12 cellular contexts compared by ENCODE assay signal in genomic region chr2:53018830-53019425, GRCh38.
A peak's percentile ranks its signal among the peaks of the same experiment; 100 is the strongest.
DNase-seq lines count a peak whose midpoint lies in the region; ATAC-seq, FAIRE-seq and TF ChIP-seq lines count a peak whose summit lies in the region.
"Had no signal": no experiment of that assay in that cellular context is flagged by ENCODE, and none has a peak within 500 bp of the region (broad histone marks: within the 10 kb centered on the region; RNA-seq: fewer than 3 reads in every experiment).

No MANE protein-coding gene starts in this region.

- intact Hi-C loops in Calu3 (cut with micrococcal nuclease; ENCODE audit: unreplicated experiment) (loop anchor here (1.0 to 5.0 kb wide), 4 partner anchors 83 to 424 kb away; no protein-coding TSS in a partner anchor), IMR-90 (cut with micrococcal nuclease) (loop anchor here (5.0 to 10.0 kb wide), 2 partner anchors 183 to 726 kb away; no protein-coding TSS in a partner anchor)

- no peak overlapping the region for H2BK15ac ChIP-seq in IMR-90 (ENCODE audit: low read depth, low read length)

- DNase-seq in Calu3 (no peak), IMR-90 (peak; percentile 34), astrocyte (ENCODE audit: low read depth) (no peak), left kidney (ENCODE audit: low read depth, low spot score) (peak; percentile 75), T-helper 2 cell (no peak)
- DNase-seq: activated CD4-positive, alpha-beta T cell treated with anti-CD3 and anti-CD28 coated beads for 48 hours; activated naive CD8-positive, alpha-beta T cell treated with anti-CD3 and anti-CD28 coated beads, Interleukin-2, amount 10 ng/mL, durations not matched to agents 7 days and 5 days had no signal

- no peaks in the 10 kb centered on the region for H3K9me1 ChIP-seq in IMR-90 (ENCODE audit: insufficient read depth, low read length)

- H4K8ac ChIP-seq in IMR-90 (ENCODE audit: low read depth in 2 of 2, low read length in 2 of 2): no peak overlapping the region

- in situ Hi-C loops in IMR-90 (cut with MboI; ENCODE audit: low sequenced_read_pairs): no loop called here

- TF ChIP-seq POLR2A in IMR-90 (IDR thresholded peaks at IDR 0.05; ENCODE audit: low read depth, low read length): no peak

- H3K4me1 ChIP-seq in IMR-90 (ENCODE audit: control insufficient read depth, insufficient read depth, low read length) (no peaks in the 10 kb centered on the region; the same call in 1 of the 2 replicates), astrocyte (ENCODE audit: insufficient read depth, low read length) (no peaks in the 10 kb centered on the region)
- H3K4me1 ChIP-seq: esophagus muscularis mucosa had no signal

- H2AFZ ChIP-seq in IMR-90 (replicated peaks; ENCODE audit: low read length, poor library complexity) (no peak overlapping the region), astrocyte (ENCODE audit: low read depth, low read length) (no peak overlapping the region)

- H2BK5ac ChIP-seq in IMR-90 (ENCODE audit: low read depth, low read length, poor library complexity, severe bottlenecking): no peak overlapping the region

- H3K9me3 Mint-ChIP-seq in Calu3 (ENCODE audit: low read depth, unreplicated experiment) (peaks cover 6% of the 10 kb centered on the region), astrocyte (ENCODE audit: unreplicated experiment) (no peaks in the 10 kb centered on the region)

- H3K4me2 ChIP-seq in IMR-90 (ENCODE audit: low read depth, low read length) (no peak overlapping the region), astrocyte (ENCODE audit: low read length) (no peak overlapping the region)

- no peak overlapping the region for H3K56ac ChIP-seq in IMR-90 (ENCODE audit: extremely low read depth, insufficient read depth, low read length)

- H3K27me3 ChIP-seq in IMR-90 (ENCODE audit: control insufficient read depth, insufficient read depth, low read length) (no peaks in the 10 kb centered on the region), astrocyte (ENCODE audit: insufficient read depth, low read length) (no peaks in the 10 kb centered on the region)
- H3K27me3 ChIP-seq: esophagus muscularis mucosa had no signal

- ATAC-seq in IMR-90 (ENCODE audit: low read depth) (peak; percentile 62), HG02840 (IDR thresholded peaks at IDR 0.05; ENCODE audit: low FRiP score, unreplicated experiment) (no peak), HG03354 (IDR thresholded peaks at IDR 0.05; ENCODE audit: poor library complexity, severe bottlenecking, unreplicated experiment) (no peak), HG02610 (IDR thresholded peaks at IDR 0.05; ENCODE audit: unreplicated experiment) (no peak)

- no CpG with 5 or more reads among the region's 2 CpGs for WGBS in IMR-90 (ENCODE audit: extremely low coverage in 2 of 2, insufficient read length in 1 of 2), 2 experiments

- no peak for FAIRE-seq in astrocyte (lab: Jason Lieb, UNC)

- no peak overlapping the region for H3K14ac ChIP-seq in IMR-90 (replicated peaks; ENCODE audit: low read depth, low read length)

- H3K79me1 ChIP-seq in IMR-90 (ENCODE audit: low read depth in 1 of 2, low read length in 2 of 2): no peaks in the 10 kb centered on the region

- no peak overlapping the region for H2BK120ac ChIP-seq in IMR-90 (ENCODE audit: low read depth, low read length)

- no peaks in the 10 kb centered on the region for H3K79me2 ChIP-seq in astrocyte (ENCODE audit: insufficient read depth, low read length)

- no peak overlapping the region for H3K4ac ChIP-seq in IMR-90 (ENCODE audit: low read depth, low read length)

- POLR2A ChIA-PET in IMR-90 (lab: Charles Lee; ENCODE audit: unreplicated experiment): no interaction called here

- H3K36me3 Mint-ChIP-seq in Calu3 (ENCODE audit: insufficient read depth, unreplicated experiment): no peaks in the 10 kb centered on the region
- no peaks in the 10 kb centered on the region for H3K36me3 Mint-ChIP-seq in astrocyte (ENCODE audit: low read depth, unreplicated experiment)
- H3K36me3 Mint-ChIP-seq: activated naive CD8-positive, alpha-beta T cell treated with anti-CD3 and anti-CD28 coated beads, Interleukin-2, amount 10 ng/mL, durations not matched to agents 7 days and 5 days had no signal

- H3K27ac ChIP-seq in IMR-90 (ENCODE audit: insufficient read depth, low read length) (no peak overlapping the region), astrocyte (ENCODE audit: low read depth, low read length) (no peak overlapping the region)
- H3K27ac ChIP-seq: esophagus muscularis mucosa had no signal

- H3K18ac ChIP-seq in IMR-90 (ENCODE audit: low read depth, low read length): no peak overlapping the region

- peak; percentile 34 for TF ChIP-seq CTCF in Calu3 (IDR thresholded peaks at IDR 0.05; ENCODE audit: unreplicated experiment)
- TF ChIP-seq CTCF in IMR-90 (conservative IDR thresholded peaks at IDR 0.05; ENCODE audit: low read depth, low read length): peak; percentile 30; the same call in 1 of the 2 replicates
- peak; percentile 23 for TF ChIP-seq CTCF in astrocyte (IDR thresholded peaks at IDR 0.05; ENCODE audit: insufficient read depth, low read depth, low read length)

- H3K36me3 ChIP-seq in IMR-90 (ENCODE audit: control insufficient read depth, insufficient read depth, low read length) (no peaks in the 10 kb centered on the region), astrocyte (ENCODE audit: insufficient read depth, low read length) (no peaks in the 10 kb centered on the region)
- H3K36me3 ChIP-seq: esophagus muscularis mucosa had no signal

- BruUV-seq in Calu3 (replicated peaks; lab: Mats Ljungman, UMichigan) (no TSS peak), IMR-90 (replicated peaks; lab: Mats Ljungman, UMichigan) (no TSS peak)

- TF ChIP-seq RAD21 in IMR-90 (IDR thresholded peaks at IDR 0.05; ENCODE audit: low read length): peak; percentile 19; the same call in 1 of the 2 replicates

- H3K27ac Mint-ChIP-seq in Calu3 (ENCODE audit: unreplicated experiment): no peak overlapping the region
- no peak overlapping the region for H3K27ac Mint-ChIP-seq in astrocyte (ENCODE audit: unreplicated experiment)
- H3K27ac Mint-ChIP-seq: activated naive CD8-positive, alpha-beta T cell treated with anti-CD3 and anti-CD28 coated beads, Interleukin-2, amount 10 ng/mL, durations not matched to agents 7 days and 5 days; stimulated activated naive CD8-positive, alpha-beta T cell treated with anti-CD3 and anti-CD28 coated beads, Interleukin-15, Interleukin-2, amounts not matched to agents 100 ng/mL and 50 ng/mL, for 24 hours had no signal

- H3K4me1 Mint-ChIP-seq in Calu3 (ENCODE audit: low read depth, unreplicated experiment) (no peaks in the 10 kb centered on the region), astrocyte (ENCODE audit: low read depth, unreplicated experiment) (peaks cover 13% of the 10 kb centered on the region)
- H3K4me1 Mint-ChIP-seq: activated naive CD8-positive, alpha-beta T cell treated with anti-CD3 and anti-CD28 coated beads, Interleukin-2, amount 10 ng/mL, durations not matched to agents 7 days and 5 days had no signal

- H3K23ac ChIP-seq in IMR-90 (ENCODE audit: low read depth, low read length): no peak overlapping the region

- CTCF ChIA-PET in Calu3 (lab: Charles Lee) (interaction anchor here (0.6 to 1.2 kb wide), 11 partner anchors 11 to 497 kb away, joined by 3 to 20 read pairs (median 3); no protein-coding TSS in a partner anchor), IMR-90 (lab: Yijun Ruan, JAX) (interaction anchor here (0.7 to 0.8 kb wide), 2 partner anchors 29 to 192 kb away, joined by 4 read pairs; no protein-coding TSS in a partner anchor)

- no peak overlapping the region for H2AK5ac ChIP-seq in IMR-90 (ENCODE audit: low read depth, low read length)

- dilution Hi-C loops in IMR-90 (cut with HindIII; ENCODE audit: low sequenced_read_pairs, unreplicated experiment): no loop called here

- H3K9ac ChIP-seq in IMR-90 (ENCODE audit: low read depth, low read length) (no peak overlapping the region), astrocyte (ENCODE audit: low read length) (no peak overlapping the region)

- H3K4me3 ChIP-seq in IMR-90 (ENCODE audit: insufficient read depth, low read depth, low read length): no peak overlapping the region
- no peak overlapping the region for H3K4me3 ChIP-seq in astrocyte (ENCODE audit: insufficient read depth, low read depth, low read length)
- H3K4me3 ChIP-seq: esophagus muscularis mucosa had no signal

- H3K27me3 Mint-ChIP-seq in Calu3 (ENCODE audit: unreplicated experiment): no peaks in the 10 kb centered on the region
- H3K27me3 Mint-ChIP-seq in astrocyte (ENCODE audit: low read depth, unreplicated experiment): no peaks in the 10 kb centered on the region
- H3K27me3 Mint-ChIP-seq: activated naive CD8-positive, alpha-beta T cell treated with anti-CD3 and anti-CD28 coated beads, Interleukin-2, amount 10 ng/mL, durations not matched to agents 7 days and 5 days; stimulated activated naive CD8-positive, alpha-beta T cell treated with anti-CD3 and anti-CD28 coated beads, Interleukin-15, Interleukin-2, amounts not matched to agents 100 ng/mL and 50 ng/mL, for 24 hours had no signal

- H2AK9ac ChIP-seq in IMR-90 (replicated peaks; ENCODE audit: low read depth, low read length, poor library complexity): no peak overlapping the region

- H4K20me1 ChIP-seq in IMR-90 (ENCODE audit: insufficient read depth, low read length) (no peaks in the 10 kb centered on the region), astrocyte (ENCODE audit: insufficient read depth, low read length) (no peaks in the 10 kb centered on the region)

- no peak overlapping the region for H4K91ac ChIP-seq in IMR-90 (ENCODE audit: insufficient read depth, low read depth, low read length)

- H4K5ac ChIP-seq in IMR-90 (ENCODE audit: low read depth, low read length): no peak overlapping the region

- no peak overlapping the region for H3K4me3 Mint-ChIP-seq in Calu3 (ENCODE audit: low read depth, unreplicated experiment)
- no peak overlapping the region for H3K4me3 Mint-ChIP-seq in astrocyte (ENCODE audit: unreplicated experiment)
- H3K4me3 Mint-ChIP-seq: activated naive CD8-positive, alpha-beta T cell treated with anti-CD3 and anti-CD28 coated beads, Interleukin-2, amount 10 ng/mL, durations not matched to agents 7 days and 5 days; stimulated activated naive CD8-positive, alpha-beta T cell treated with anti-CD3 and anti-CD28 coated beads, Interleukin-15, Interleukin-2, amounts not matched to agents 100 ng/mL and 50 ng/mL, for 24 hours had no signal

- no peaks in the 10 kb centered on the region for H3K9me3 ChIP-seq in IMR-90 (ENCODE audit: control insufficient read depth, insufficient read depth, low read length)
- no peaks in the 10 kb centered on the region for H3K9me3 ChIP-seq in astrocyte (ENCODE audit: insufficient read depth, low read depth, low read length)
- H3K9me3 ChIP-seq: esophagus muscularis mucosa had no signal

- no peak overlapping the region for H2BK20ac ChIP-seq in IMR-90 (ENCODE audit: low read depth, low read length)

TF ChIP-seq in IMR-90, 13 proteins besides CTCF, POLR2A, EP300 and RAD21 (continues in another document):
- TF ChIP-seq MAFK (IDR thresholded peaks at IDR 0.05; ENCODE audit: low read depth, low read length): peak; percentile 62
- 0 out of 2 replicates have a peak, but pooled peaks have one; percentile 8 for TF ChIP-seq SMC3 (IDR thresholded peaks at IDR 0.05; ENCODE audit: low read depth, low read length)

Comparison
In these comparisons a context has a peak if more than half of its experiments do, and no peak if none do; other contexts are left out.
1. DNase-seq: peak in IMR-90 (single experiment) and left kidney (single experiment); none in Calu3 (single experiment), astrocyte (single experiment) and T-helper 2 cell (0 of 5).
2. Peak in every context shown above with its lines, with median percentiles within 50 percentile points of each other: CTCF ChIP-seq.